10 cellular contexts compared by ENCODE assay signal in genomic region chr1:26784886-26785285, GRCh38. TPM values are rescaled to one million over a fixed set of nuclear protein-coding genes. Genes with fewer than 3 reads are reported as not detected.
DNase-seq lines count a peak whose midpoint lies in the region; ATAC-seq and TF ChIP-seq lines count a peak whose summit lies in the region.
"Had no signal": no experiment of that assay in that cellular context is flagged by ENCODE, and none has a peak within 500 bp of the region (broad histone marks: within the 10 kb centered on the region; RNA-seq: fewer than 3 reads in every experiment).

No MANE protein-coding gene starts in this region.

- H3T11ph ChIP-seq in H9 (ENCODE audit: low read length) = no peak overlapping the region

- H3K27me3 ChIP-seq in brain microvascular endothelial cell (replicated peaks) (no peaks in the 10 kb centered on the region), upper lobe of left lung (no peaks in the 10 kb centered on the region), H9 (ENCODE audit: insufficient read depth, low read length) (no peaks in the 10 kb centered on the region)
- H3K27me3 ChIP-seq in naive thymus-derived CD4-positive, alpha-beta T cell (ENCODE audit: control insufficient read depth in 2 of 2, insufficient read depth in 2 of 2, low read length in 2 of 2) = no peaks in the 10 kb centered on the region

- no peak overlapping the region for H3K4ac ChIP-seq in H9 (ENCODE audit: low read depth, low read length)

- no peaks in the 10 kb centered on the region for H3K79me1 ChIP-seq in H9 (ENCODE audit: insufficient read depth, low read depth, low read length, poor library complexity, severe bottlenecking)

- no peak for TF ChIP-seq POLR2A in upper lobe of left lung (IDR thresholded peaks at IDR 0.05)

- H3K36me3 ChIP-seq in brain microvascular endothelial cell (replicated peaks) = peaks cover 20% of the 10 kb centered on the region
- peaks cover 0 to 10% (median 4%) of the 10 kb centered on the region in 3 experiments for H3K36me3 ChIP-seq in naive thymus-derived CD4-positive, alpha-beta T cell (ENCODE audit: control insufficient read depth in 2 of 3, insufficient read depth in 3 of 3, low read length in 3 of 3)
- peaks cover 7 to 24% (median 12%) of the 10 kb centered on the region in 4 donors for H3K36me3 ChIP-seq in upper lobe of left lung

- no peak for TF ChIP-seq EP300 in upper lobe of left lung (IDR thresholded peaks at IDR 0.05)

- no peak overlapping the region for H2BK12ac ChIP-seq in H9 (ENCODE audit: insufficient read length, low read depth, low read length)

- H3K23ac ChIP-seq in H9 (ENCODE audit: insufficient read length, low read depth, low read length) = no peak overlapping the region

- no peak overlapping the region for H2BK5ac ChIP-seq in H9 (ENCODE audit: insufficient read length, low read length)

- POLR2A ChIA-PET in naive thymus-derived CD4-positive, alpha-beta T cell (lab: Charles Lee) = interaction anchor here (1.3 to 8.5 kb wide), 7 partner anchors 16 to 88 kb away, joined by 3 to 383 read pairs (median 9); partner anchors contain the start of gene ARID1A

- no peak overlapping the region for H2BK120ac ChIP-seq in H9 (ENCODE audit: low read depth, low read length, poor library complexity, severe bottlenecking)

- no peak for TF ChIP-seq CTCF in brain microvascular endothelial cell (IDR thresholded peaks at IDR 0.05; ENCODE audit: low read depth, low read length, missing control alignments)
- no peak for TF ChIP-seq CTCF in upper lobe of left lung (IDR thresholded peaks at IDR 0.05)
- no peak for TF ChIP-seq CTCF in H9 (conservative IDR thresholded peaks at IDR 0.05)

- H3K56ac ChIP-seq in H9 (ENCODE audit: insufficient read length, low read depth, low read length) = no peak overlapping the region

- H3K36me3 Mint-ChIP-seq in activated naive CD8-positive, alpha-beta T cell = peaks cover 4% of the 10 kb centered on the region
- H3K36me3 Mint-ChIP-seq in activated naive CD8-positive, alpha-beta T cell treated with anti-CD3 and anti-CD28 coated beads, Interleukin-2, amount 50 U/mL, for 24 hours (ENCODE audit: low read depth) = peaks cover 21% of the 10 kb centered on the region
- peaks cover 0 to 12% (median 6%) of the 10 kb centered on the region in 5 donors for H3K36me3 Mint-ChIP-seq in naive thymus-derived CD4-positive, alpha-beta T cell
- H3K36me3 Mint-ChIP-seq in H9 (ENCODE audit: insufficient read depth in 1 of 3, low read depth in 3 of 3) = peaks cover 4 to 30% (median 24%) of the 10 kb centered on the region in 3 experiments; a peak in 6 of 7 replicates

- no peak overlapping the region for H4K91ac ChIP-seq in H9 (ENCODE audit: insufficient read length, low read depth, low read length)

- peaks cover 66% of the 10 kb centered on the region for H3K4me1 Mint-ChIP-seq in activated naive CD8-positive, alpha-beta T cell (ENCODE audit: low read depth)
- H3K4me1 Mint-ChIP-seq in activated naive CD8-positive, alpha-beta T cell treated with anti-CD3 and anti-CD28 coated beads, Interleukin-2, amount 50 U/mL, for 24 hours = peaks cover 68% of the 10 kb centered on the region
- peaks cover 40 to 78% (median 70%) of the 10 kb centered on the region in 7 donors for H3K4me1 Mint-ChIP-seq in naive thymus-derived CD4-positive, alpha-beta T cell
- peaks cover 52 to 59% of the 10 kb centered on the region in 2 experiments for H3K4me1 Mint-ChIP-seq in H9

- no peaks in the 10 kb centered on the region; the same call in 1 of the 2 replicates for H3K79me2 ChIP-seq in H9 (ENCODE audit: insufficient read depth, low read length)

- no peak for ATAC-seq in activated naive CD8-positive, alpha-beta T cell treated with anti-CD3 and anti-CD28 coated beads, Interleukin-2, amount 50 U/mL, for 24 hours
- no peak for ATAC-seq in naive thymus-derived CD4-positive, alpha-beta T cell
- ATAC-seq in upper lobe of left lung (ENCODE audit: low FRiP score in 2 of 2) (no peak), HG02885 (IDR thresholded peaks at IDR 0.05; ENCODE audit: poor library complexity, unreplicated experiment) (no peak)

- H3K27ac Mint-ChIP-seq in activated naive CD8-positive, alpha-beta T cell = peak overlapping the region; percentile 98
- H3K27ac Mint-ChIP-seq in activated naive CD8-positive, alpha-beta T cell treated with anti-CD3 and anti-CD28 coated beads, Interleukin-2, amount 50 U/mL, for 24 hours = no peak overlapping the region
- peak overlapping the region in 8 of 9 donors; percentile 87 to 100 (median 98) for H3K27ac Mint-ChIP-seq in naive thymus-derived CD4-positive, alpha-beta T cell
- no peak overlapping the region for H3K27ac Mint-ChIP-seq in H9

- no peak overlapping the region for H3K9ac ChIP-seq in H9 (ENCODE audit: extremely low read depth, insufficient read length, low read length)

- WGBS in upper lobe of left lung, 2 donors = 95 to 100% methylated on average over 1 of the region's 1 CpG
- no CpG with 5 or more reads among the region's 1 CpG for WGBS in H9 (ENCODE audit: extremely low coverage, insufficient read length, low lambda C conversion rate)

- H3K27ac ChIP-seq in brain microvascular endothelial cell (peak overlapping the region; percentile 16), upper lobe of left lung (peak overlapping the region; percentile 96 to 100 (median 100)), H9 (ENCODE audit: insufficient read length, low read depth, low read length) (no peak overlapping the region)
- peak overlapping the region; percentile 95 for H3K27ac ChIP-seq in naive thymus-derived CD4-positive, alpha-beta T cell (ENCODE audit: low read depth, low read length)

- H3K9me3 Mint-ChIP-seq in activated naive CD8-positive, alpha-beta T cell (ENCODE audit: low read depth) = no peaks in the 10 kb centered on the region
- no peaks in the 10 kb centered on the region for H3K9me3 Mint-ChIP-seq in activated naive CD8-positive, alpha-beta T cell treated with anti-CD3 and anti-CD28 coated beads, Interleukin-2, amount 50 U/mL, for 24 hours
- peaks cover 0 to 4% (median 0%) of the 10 kb centered on the region in 11 donors for H3K9me3 Mint-ChIP-seq in naive thymus-derived CD4-positive, alpha-beta T cell
- H3K9me3 Mint-ChIP-seq in H9 = no peaks in the 10 kb centered on the region

- peaks cover 10% of the 10 kb centered on the region for H3K23me2 ChIP-seq in H9 (ENCODE audit: insufficient read length, low read depth, low read length, poor library complexity, severe bottlenecking)

- no peaks in the 10 kb centered on the region for H3K9me3 ChIP-seq in naive thymus-derived CD4-positive, alpha-beta T cell (ENCODE audit: control insufficient read depth in 2 of 3, low read length in 3 of 3)
- H3K9me3 ChIP-seq in upper lobe of left lung (no peaks in the 10 kb centered on the region), H9 (ENCODE audit: control insufficient read depth, low read depth, low read length) (no peaks in the 10 kb centered on the region)

- H3K4me3 Mint-ChIP-seq in activated naive CD8-positive, alpha-beta T cell = no peak overlapping the region
- no peak overlapping the region for H3K4me3 Mint-ChIP-seq in activated naive CD8-positive, alpha-beta T cell treated with anti-CD3 and anti-CD28 coated beads, Interleukin-2, amount 50 U/mL, for 24 hours
- peak overlapping the region in 7 of 10 donors; percentile 58 to 98 (median 81) for H3K4me3 Mint-ChIP-seq in naive thymus-derived CD4-positive, alpha-beta T cell
- no peak overlapping the region for H3K4me3 Mint-ChIP-seq in H9

- H2AFZ ChIP-seq in H9 (ENCODE audit: low read length) = no peak overlapping the region

- H3K14ac ChIP-seq in H9 (ENCODE audit: insufficient read depth, low read length) = no peak overlapping the region

- no peak overlapping the region for H4K8ac ChIP-seq in H9 (replicated peaks; ENCODE audit: insufficient read length, low read depth, low read length)

- no peaks in the 10 kb centered on the region for H3K27me3 Mint-ChIP-seq in activated naive CD8-positive, alpha-beta T cell
- peaks cover 1% of the 10 kb centered on the region for H3K27me3 Mint-ChIP-seq in activated naive CD8-positive, alpha-beta T cell treated with anti-CD3 and anti-CD28 coated beads, Interleukin-2, amount 50 U/mL, for 24 hours
- H3K27me3 Mint-ChIP-seq in naive thymus-derived CD4-positive, alpha-beta T cell = no peaks in the 10 kb centered on the region
- H3K27me3 Mint-ChIP-seq in H9 (ENCODE audit: low read depth) = no peaks in the 10 kb centered on the region; the same call in 1 of the 2 replicates

- CTCF ChIA-PET in naive thymus-derived CD4-positive, alpha-beta T cell (lab: Charles Lee) = interaction anchor here (1.0 kb wide), 1 partner anchor 36 kb away, joined by 3 read pairs; no protein-coding TSS in a partner anchor

- no peak overlapping the region for H2BK20ac ChIP-seq in H9 (ENCODE audit: low read depth, low read length, poor library complexity, severe bottlenecking)

- H3K4me2 ChIP-seq in H9 (ENCODE audit: insufficient read depth, insufficient read length, low read length) = no peak overlapping the region

- H2BK15ac ChIP-seq in H9 (ENCODE audit: low read depth, low read length) = no peak overlapping the region

- H2AK5ac ChIP-seq in H9 (ENCODE audit: insufficient read length, low read length) = no peak overlapping the region

- H3K4me3 ChIP-seq in brain microvascular endothelial cell (ENCODE audit: low read depth, low read length) (no peak overlapping the region), upper lobe of left lung (no peak overlapping the region)
- H3K4me3 ChIP-seq in naive thymus-derived CD4-positive, alpha-beta T cell (ENCODE audit: low read length) = no peak overlapping the region

- H4K5ac ChIP-seq in H9 (ENCODE audit: insufficient read length, low read depth, low read length) = no peak overlapping the region

- H3K4me1 ChIP-seq in naive thymus-derived CD4-positive, alpha-beta T cell (ENCODE audit: control insufficient read depth in 2 of 2, insufficient read depth in 2 of 2, low read length in 2 of 2) = peaks cover 30 to 39% of the 10 kb centered on the region in 2 donors
- H3K4me1 ChIP-seq in upper lobe of left lung (peaks cover 52 to 67% (median 58%) of the 10 kb centered on the region in 4 donors), H9 (ENCODE audit: insufficient read depth, low read length) (peaks cover 5% of the 10 kb centered on the region; the same call in 1 of the 2 replicates)

- intact Hi-C loops in naive thymus-derived CD4-positive, alpha-beta T cell (cut with micrococcal nuclease) = loop anchor here in 1 of 2 donors (5.0 kb wide), 1 partner anchor 92 kb away; no protein-coding TSS in a partner anchor

- no peaks in the 10 kb centered on the region for H4K20me1 ChIP-seq in H9 (ENCODE audit: control insufficient read depth, insufficient read depth, insufficient read length)

- DNase-seq in activated naive CD8-positive, alpha-beta T cell treated with anti-CD3 and anti-CD28 coated beads, Interleukin-2, amount 50 U/mL, for 24 hours = no peak
- DNase-seq in brain microvascular endothelial cell (no peak), upper lobe of left lung (no peak), H9 (no peak), superior temporal gyrus (ENCODE audit: extremely low spot score) (no peak)
- DNase-seq in naive thymus-derived CD4-positive, alpha-beta T cell = no peak
- DNase-seq: RPMI8226; stimulated activated CD4-positive, alpha-beta T cell treated with anti-CD3 and anti-CD28 coated beads, Interleukin-15, amount 100 ng/mL, for 24 hours had no signal

- no peak overlapping the region for H3K18ac ChIP-seq in H9 (ENCODE audit: insufficient read length, low read depth, low read length)

- in situ Hi-C loops in brain microvascular endothelial cell (cut with HindIII; ENCODE audit: low pct_ligation_motif_present, low sequenced_read_pairs) = no loop called here

RNA-seq across cellular contexts. Expression of gene PIGV, which starts 2.9 kb away (rescaled TPM):
- total RNA-seq in naive thymus-derived CD4-positive, alpha-beta T cell = 10 to 100 TPM in 4 of 5 experiments, 1 to 10 TPM in 1; 8.4 to 17.9 (median 16.7) TPM
- polyA plus RNA-seq in naive thymus-derived CD4-positive, alpha-beta T cell = 10 to 100 TPM in 1 of 2 donors, 1 to 10 TPM in 1; 7.0 to 11.3 TPM
- total RNA-seq in upper lobe of left lung = 10 to 100 TPM; 11.9 to 25.1 (median 17.5) TPM
- total RNA-seq in H9 (2021) = 7.0 and 7.5 TPM in 2 replicates

RNA-seq across cellular contexts. Expression of gene ZDHHC18, which starts 41.6 kb away (rescaled TPM):
- 10 to 100 TPM; 36.4 to 72.4 (median 39.7) TPM for total RNA-seq in naive thymus-derived CD4-positive, alpha-beta T cell
- polyA plus RNA-seq in naive thymus-derived CD4-positive, alpha-beta T cell = 10 to 100 TPM in 1 of 2 donors, 1 to 10 TPM in 1; 3.1 to 11.0 TPM
- total RNA-seq in upper lobe of left lung (10 to 100 TPM; 18.9 to 35.9 (median 24.9) TPM), H9 (2021) (33.1 and 38.9 TPM in 2 replicates)

Comparison
In these comparisons a context has a peak if more than half of its experiments do, and no peak if none do; other contexts are left out.
1. H3K27ac Mint-ChIP-seq: peak in activated naive CD8-positive, alpha-beta T cell (single experiment) and naive thymus-derived CD4-positive, alpha-beta T cell (8 of 9); none in activated naive CD8-positive, alpha-beta T cell treated with anti-CD3 and anti-CD28 coated beads, Interleukin-2, amount 50 U/mL, for 24 hours (single experiment) and H9 (0 of 3).
2. H3K4me3 Mint-ChIP-seq: peak in naive thymus-derived CD4-positive, alpha-beta T cell (7 of 10); none in activated naive CD8-positive, alpha-beta T cell (single experiment), activated naive CD8-positive, alpha-beta T cell treated with anti-CD3 and anti-CD28 coated beads, Interleukin-2, amount 50 U/mL, for 24 hours (single experiment) and H9 (0 of 2).